In the genomic region with DNA sequence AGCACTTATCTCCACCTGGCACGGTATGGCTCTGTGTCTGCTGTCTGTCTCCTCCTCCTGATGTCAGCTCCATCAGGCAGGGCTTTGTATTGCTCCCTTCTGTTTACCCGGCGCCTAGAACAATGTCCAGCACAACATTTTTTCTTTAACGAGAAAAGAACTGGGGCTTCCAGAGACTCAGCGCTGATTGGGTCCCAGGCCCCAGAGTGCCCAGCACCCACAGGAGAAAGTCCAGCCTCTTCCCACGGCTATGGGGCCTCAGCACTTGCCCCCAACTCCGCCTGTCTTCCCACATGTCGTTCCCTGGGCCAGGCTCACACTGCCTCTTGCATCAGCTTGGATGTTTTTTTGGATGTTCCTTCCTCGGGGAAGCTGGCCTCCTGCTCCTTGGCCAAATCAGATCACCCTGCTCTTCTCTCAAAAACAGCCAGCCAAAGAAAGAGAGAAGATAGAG, we compare ENCODE assay signal across 1 cellular context.
TF ChIP-seq lines count a peak whose summit lies in the region.

No MANE protein-coding gene starts in this region.

TF ChIP-seq in HepG2, 621 proteins besides CTCF, POLR2A, EP300 and RAD21 (continued from another document and continues in another):
- TF ChIP-seq, protein P1, sequence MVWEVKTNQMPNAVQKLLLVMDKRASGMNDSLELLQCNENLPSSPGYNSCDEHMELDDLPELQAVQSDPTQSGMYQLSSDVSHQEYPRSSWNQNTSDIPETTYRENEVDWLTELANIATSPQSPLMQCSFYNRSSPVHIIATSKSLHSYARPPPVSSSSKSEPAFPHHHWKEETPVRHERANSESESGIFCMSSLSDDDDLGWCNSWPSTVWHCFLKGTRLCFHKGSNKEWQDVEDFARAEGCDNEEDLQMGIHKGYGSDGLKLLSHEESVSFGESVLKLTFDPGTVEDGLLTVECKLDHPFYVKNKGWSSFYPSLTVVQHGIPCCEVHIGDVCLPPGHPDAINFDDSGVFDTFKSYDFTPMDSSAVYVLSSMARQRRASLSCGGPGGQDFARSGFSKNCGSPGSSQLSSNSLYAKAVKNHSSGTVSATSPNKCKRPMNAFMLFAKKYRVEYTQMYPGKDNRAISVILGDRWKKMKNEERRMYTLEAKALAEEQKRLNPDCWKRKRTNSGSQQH (CRISPR knock-in tag; IDR thresholded peaks at IDR 0.05; ENCODE audit: low read depth): no peak
- TF ChIP-seq TBL1XR1 (IDR thresholded peaks at IDR 0.05; ENCODE audit: borderline replicate concordance, low read length, partially characterized antibody) (no peak), ZSCAN31 (CRISPR knock-in tag; IDR thresholded peaks at IDR 0.05; ENCODE audit: low read depth) (no peak), ZSCAN21 (CRISPR knock-in tag; IDR thresholded peaks at IDR 0.05; ENCODE audit: borderline replicate concordance) (no peak; the same call in 1 of the 2 replicates), TOE1 (CRISPR knock-in tag; IDR thresholded peaks at IDR 0.05) (no peak), ZMYM4 (CRISPR knock-in tag; IDR thresholded peaks at IDR 0.05) (peak; percentile 50; the same call in 1 of the 2 replicates), HOXA9 (CRISPR knock-in tag; IDR thresholded peaks at IDR 0.05; ENCODE audit: borderline replicate concordance) (no peak), MTF2 (CRISPR knock-in tag; IDR thresholded peaks at IDR 0.05; ENCODE audit: borderline replicate concordance) (no peak), THAP11 (CRISPR knock-in tag; IDR thresholded peaks at IDR 0.05) (peak; percentile 78), MXD4 (CRISPR knock-in tag; IDR thresholded peaks at IDR 0.05) (0 out of 2 replicates have a peak, but pooled peaks have one; percentile 33), XBP1 (CRISPR knock-in tag; IDR thresholded peaks at IDR 0.05) (no peak), RXRB (CRISPR knock-in tag; IDR thresholded peaks at IDR 0.05; ENCODE audit: borderline replicate concordance) (0 out of 2 replicates have a peak, but pooled peaks have one; percentile 38), KMT2B (CRISPR knock-in tag; IDR thresholded peaks at IDR 0.05) (no peak), GATAD1 (CRISPR knock-in tag; IDR thresholded peaks at IDR 0.05) (no peak), STAT5B (CRISPR knock-in tag; IDR thresholded peaks at IDR 0.05) (no peak), ZNF432 (CRISPR knock-in tag; IDR thresholded peaks at IDR 0.05; ENCODE audit: borderline replicate concordance) (no peak), ZNF615 (CRISPR knock-in tag; IDR thresholded peaks at IDR 0.05; ENCODE audit: borderline replicate concordance) (no peak), ZNF430 (CRISPR knock-in tag; IDR thresholded peaks at IDR 0.05) (no peak; the same call in 1 of the 2 replicates), ZNF235 (CRISPR knock-in tag; IDR thresholded peaks at IDR 0.05; ENCODE audit: borderline replicate concordance) (no peak), TAF1 (CRISPR knock-in tag; IDR thresholded peaks at IDR 0.05) (peak; percentile 29; the same call in 1 of the 2 replicates), ZBTB38 (CRISPR knock-in tag; IDR thresholded peaks at IDR 0.05) (no peak), ATF7 (IDR thresholded peaks at IDR 0.05) (no peak), ATF7 (CRISPR knock-in tag; IDR thresholded peaks at IDR 0.05) (no peak), NCOA2 (CRISPR knock-in tag; IDR thresholded peaks at IDR 0.05) (peak; percentile 16; the same call in 1 of the 2 replicates), MAFF (IDR thresholded peaks at IDR 0.05; ENCODE audit: low read depth, low read length) (no peak), MYNN (CRISPR knock-in tag; IDR thresholded peaks at IDR 0.05; ENCODE audit: low read depth) (no peak), DMAP1 (CRISPR knock-in tag; IDR thresholded peaks at IDR 0.05) (peak; percentile 76)
- TF ChIP-seq, protein P2, sequence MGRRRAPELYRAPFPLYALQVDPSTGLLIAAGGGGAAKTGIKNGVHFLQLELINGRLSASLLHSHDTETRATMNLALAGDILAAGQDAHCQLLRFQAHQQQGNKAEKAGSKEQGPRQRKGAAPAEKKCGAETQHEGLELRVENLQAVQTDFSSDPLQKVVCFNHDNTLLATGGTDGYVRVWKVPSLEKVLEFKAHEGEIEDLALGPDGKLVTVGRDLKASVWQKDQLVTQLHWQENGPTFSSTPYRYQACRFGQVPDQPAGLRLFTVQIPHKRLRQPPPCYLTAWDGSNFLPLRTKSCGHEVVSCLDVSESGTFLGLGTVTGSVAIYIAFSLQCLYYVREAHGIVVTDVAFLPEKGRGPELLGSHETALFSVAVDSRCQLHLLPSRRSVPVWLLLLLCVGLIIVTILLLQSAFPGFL (CRISPR knock-in tag; IDR thresholded peaks at IDR 0.05): no peak
- TF ChIP-seq, protein P3, sequence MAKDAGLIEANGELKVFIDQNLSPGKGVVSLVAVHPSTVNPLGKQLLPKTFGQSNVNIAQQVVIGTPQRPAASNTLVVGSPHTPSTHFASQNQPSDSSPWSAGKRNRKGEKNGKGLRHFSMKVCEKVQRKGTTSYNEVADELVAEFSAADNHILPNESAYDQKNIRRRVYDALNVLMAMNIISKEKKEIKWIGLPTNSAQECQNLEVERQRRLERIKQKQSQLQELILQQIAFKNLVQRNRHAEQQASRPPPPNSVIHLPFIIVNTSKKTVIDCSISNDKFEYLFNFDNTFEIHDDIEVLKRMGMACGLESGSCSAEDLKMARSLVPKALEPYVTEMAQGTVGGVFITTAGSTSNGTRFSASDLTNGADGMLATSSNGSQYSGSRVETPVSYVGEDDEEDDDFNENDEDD (CRISPR knock-in tag; IDR thresholded peaks at IDR 0.05; ENCODE audit: borderline replicate concordance): 0 out of 2 replicates have a peak, but pooled peaks have one; percentile 65
- TF ChIP-seq, protein P4, sequence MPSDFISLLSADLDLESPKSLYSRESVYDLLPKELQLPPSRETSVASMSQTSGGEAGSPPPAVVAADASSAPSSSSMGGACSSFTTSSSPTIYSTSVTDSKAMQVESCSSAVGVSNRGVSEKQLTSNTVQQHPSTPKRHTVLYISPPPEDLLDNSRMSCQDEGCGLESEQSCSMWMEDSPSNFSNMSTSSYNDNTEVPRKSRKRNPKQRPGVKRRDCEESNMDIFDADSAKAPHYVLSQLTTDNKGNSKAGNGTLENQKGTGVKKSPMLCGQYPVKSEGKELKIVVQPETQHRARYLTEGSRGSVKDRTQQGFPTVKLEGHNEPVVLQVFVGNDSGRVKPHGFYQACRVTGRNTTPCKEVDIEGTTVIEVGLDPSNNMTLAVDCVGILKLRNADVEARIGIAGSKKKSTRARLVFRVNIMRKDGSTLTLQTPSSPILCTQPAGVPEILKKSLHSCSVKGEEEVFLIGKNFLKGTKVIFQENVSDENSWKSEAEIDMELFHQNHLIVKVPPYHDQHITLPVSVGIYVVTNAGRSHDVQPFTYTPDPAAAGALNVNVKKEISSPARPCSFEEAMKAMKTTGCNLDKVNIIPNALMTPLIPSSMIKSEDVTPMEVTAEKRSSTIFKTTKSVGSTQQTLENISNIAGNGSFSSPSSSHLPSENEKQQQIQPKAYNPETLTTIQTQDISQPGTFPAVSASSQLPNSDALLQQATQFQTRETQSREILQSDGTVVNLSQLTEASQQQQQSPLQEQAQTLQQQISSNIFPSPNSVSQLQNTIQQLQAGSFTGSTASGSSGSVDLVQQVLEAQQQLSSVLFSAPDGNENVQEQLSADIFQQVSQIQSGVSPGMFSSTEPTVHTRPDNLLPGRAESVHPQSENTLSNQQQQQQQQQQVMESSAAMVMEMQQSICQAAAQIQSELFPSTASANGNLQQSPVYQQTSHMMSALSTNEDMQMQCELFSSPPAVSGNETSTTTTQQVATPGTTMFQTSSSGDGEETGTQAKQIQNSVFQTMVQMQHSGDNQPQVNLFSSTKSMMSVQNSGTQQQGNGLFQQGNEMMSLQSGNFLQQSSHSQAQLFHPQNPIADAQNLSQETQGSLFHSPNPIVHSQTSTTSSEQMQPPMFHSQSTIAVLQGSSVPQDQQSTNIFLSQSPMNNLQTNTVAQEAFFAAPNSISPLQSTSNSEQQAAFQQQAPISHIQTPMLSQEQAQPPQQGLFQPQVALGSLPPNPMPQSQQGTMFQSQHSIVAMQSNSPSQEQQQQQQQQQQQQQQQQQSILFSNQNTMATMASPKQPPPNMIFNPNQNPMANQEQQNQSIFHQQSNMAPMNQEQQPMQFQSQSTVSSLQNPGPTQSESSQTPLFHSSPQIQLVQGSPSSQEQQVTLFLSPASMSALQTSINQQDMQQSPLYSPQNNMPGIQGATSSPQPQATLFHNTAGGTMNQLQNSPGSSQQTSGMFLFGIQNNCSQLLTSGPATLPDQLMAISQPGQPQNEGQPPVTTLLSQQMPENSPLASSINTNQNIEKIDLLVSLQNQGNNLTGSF (CRISPR knock-in tag; IDR thresholded peaks at IDR 0.05): no peak
- TF ChIP-seq, protein P5, sequence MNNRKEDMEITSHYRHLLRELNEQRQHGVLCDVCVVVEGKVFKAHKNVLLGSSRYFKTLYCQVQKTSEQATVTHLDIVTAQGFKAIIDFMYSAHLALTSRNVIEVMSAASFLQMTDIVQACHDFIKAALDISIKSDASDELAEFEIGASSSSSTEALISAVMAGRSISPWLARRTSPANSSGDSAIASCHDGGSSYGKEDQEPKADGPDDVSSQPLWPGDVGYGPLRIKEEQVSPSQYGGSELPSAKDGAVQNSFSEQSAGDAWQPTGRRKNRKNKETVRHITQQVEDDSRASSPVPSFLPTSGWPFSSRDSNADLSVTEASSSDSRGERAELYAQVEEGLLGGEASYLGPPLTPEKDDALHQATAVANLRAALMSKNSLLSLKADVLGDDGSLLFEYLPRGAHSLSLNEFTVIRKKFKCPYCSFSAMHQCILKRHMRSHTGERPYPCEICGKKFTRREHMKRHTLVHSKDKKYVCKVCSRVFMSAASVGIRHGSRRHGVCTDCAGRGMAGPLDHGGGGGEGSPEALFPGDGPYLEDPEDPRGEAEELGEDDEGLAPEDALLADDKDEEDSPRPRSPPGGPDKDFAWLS (CRISPR knock-in tag; IDR thresholded peaks at IDR 0.05; ENCODE audit: borderline replicate concordance): no peak
- TF ChIP-seq, protein P6, sequence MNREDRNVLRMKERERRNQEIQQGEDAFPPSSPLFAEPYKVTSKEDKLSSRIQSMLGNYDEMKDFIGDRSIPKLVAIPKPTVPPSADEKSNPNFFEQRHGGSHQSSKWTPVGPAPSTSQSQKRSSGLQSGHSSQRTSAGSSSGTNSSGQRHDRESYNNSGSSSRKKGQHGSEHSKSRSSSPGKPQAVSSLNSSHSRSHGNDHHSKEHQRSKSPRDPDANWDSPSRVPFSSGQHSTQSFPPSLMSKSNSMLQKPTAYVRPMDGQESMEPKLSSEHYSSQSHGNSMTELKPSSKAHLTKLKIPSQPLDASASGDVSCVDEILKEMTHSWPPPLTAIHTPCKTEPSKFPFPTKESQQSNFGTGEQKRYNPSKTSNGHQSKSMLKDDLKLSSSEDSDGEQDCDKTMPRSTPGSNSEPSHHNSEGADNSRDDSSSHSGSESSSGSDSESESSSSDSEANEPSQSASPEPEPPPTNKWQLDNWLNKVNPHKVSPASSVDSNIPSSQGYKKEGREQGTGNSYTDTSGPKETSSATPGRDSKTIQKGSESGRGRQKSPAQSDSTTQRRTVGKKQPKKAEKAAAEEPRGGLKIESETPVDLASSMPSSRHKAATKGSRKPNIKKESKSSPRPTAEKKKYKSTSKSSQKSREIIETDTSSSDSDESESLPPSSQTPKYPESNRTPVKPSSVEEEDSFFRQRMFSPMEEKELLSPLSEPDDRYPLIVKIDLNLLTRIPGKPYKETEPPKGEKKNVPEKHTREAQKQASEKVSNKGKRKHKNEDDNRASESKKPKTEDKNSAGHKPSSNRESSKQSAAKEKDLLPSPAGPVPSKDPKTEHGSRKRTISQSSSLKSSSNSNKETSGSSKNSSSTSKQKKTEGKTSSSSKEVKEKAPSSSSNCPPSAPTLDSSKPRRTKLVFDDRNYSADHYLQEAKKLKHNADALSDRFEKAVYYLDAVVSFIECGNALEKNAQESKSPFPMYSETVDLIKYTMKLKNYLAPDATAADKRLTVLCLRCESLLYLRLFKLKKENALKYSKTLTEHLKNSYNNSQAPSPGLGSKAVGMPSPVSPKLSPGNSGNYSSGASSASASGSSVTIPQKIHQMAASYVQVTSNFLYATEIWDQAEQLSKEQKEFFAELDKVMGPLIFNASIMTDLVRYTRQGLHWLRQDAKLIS (CRISPR knock-in tag; IDR thresholded peaks at IDR 0.05): no peak
- TF ChIP-seq, protein P7, sequence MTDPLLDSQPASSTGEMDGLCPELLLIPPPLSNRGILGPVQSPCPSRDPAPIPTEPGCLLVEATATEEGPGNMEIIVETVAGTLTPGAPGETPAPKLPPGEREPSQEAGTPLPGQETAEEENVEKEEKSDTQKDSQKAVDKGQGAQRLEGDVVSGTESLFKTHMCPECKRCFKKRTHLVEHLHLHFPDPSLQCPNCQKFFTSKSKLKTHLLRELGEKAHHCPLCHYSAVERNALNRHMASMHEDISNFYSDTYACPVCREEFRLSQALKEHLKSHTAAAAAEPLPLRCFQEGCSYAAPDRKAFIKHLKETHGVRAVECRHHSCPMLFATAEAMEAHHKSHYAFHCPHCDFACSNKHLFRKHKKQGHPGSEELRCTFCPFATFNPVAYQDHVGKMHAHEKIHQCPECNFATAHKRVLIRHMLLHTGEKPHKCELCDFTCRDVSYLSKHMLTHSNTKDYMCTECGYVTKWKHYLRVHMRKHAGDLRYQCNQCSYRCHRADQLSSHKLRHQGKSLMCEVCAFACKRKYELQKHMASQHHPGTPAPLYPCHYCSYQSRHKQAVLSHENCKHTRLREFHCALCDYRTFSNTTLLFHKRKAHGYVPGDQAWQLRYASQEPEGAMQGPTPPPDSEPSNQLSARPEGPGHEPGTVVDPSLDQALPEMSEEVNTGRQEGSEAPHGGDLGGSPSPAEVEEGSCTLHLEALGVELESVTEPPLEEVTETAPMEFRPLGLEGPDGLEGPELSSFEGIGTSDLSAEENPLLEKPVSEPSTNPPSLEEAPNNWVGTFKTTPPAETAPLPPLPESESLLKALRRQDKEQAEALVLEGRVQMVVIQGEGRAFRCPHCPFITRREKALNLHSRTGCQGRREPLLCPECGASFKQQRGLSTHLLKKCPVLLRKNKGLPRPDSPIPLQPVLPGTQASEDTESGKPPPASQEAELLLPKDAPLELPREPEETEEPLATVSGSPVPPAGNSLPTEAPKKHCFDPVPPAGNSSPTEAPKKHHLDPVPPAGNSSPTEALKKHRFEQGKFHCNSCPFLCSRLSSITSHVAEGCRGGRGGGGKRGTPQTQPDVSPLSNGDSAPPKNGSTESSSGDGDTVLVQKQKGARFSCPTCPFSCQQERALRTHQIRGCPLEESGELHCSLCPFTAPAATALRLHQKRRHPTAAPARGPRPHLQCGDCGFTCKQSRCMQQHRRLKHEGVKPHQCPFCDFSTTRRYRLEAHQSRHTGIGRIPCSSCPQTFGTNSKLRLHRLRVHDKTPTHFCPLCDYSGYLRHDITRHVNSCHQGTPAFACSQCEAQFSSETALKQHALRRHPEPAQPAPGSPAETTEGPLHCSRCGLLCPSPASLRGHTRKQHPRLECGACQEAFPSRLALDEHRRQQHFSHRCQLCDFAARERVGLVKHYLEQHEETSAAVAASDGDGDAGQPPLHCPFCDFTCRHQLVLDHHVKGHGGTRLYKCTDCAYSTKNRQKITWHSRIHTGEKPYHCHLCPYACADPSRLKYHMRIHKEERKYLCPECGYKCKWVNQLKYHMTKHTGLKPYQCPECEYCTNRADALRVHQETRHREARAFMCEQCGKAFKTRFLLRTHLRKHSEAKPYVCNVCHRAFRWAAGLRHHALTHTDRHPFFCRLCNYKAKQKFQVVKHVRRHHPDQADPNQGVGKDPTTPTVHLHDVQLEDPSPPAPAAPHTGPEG (CRISPR knock-in tag; IDR thresholded peaks at IDR 0.05): no peak
- TF ChIP-seq, protein P8, sequence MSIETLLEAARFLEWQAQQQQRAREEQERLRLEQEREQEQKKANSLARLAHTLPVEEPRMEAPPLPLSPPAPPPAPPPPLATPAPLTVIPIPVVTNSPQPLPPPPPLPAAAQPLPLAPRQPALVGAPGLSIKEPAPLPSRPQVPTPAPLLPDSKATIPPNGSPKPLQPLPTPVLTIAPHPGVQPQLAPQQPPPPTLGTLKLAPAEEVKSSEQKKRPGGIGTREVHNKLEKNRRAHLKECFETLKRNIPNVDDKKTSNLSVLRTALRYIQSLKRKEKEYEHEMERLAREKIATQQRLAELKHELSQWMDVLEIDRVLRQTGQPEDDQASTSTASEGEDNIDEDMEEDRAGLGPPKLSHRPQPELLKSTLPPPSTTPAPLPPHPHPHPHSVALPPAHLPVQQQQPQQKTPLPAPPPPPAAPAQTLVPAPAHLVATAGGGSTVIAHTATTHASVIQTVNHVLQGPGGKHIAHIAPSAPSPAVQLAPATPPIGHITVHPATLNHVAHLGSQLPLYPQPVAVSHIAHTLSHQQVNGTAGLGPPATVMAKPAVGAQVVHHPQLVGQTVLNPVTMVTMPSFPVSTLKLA (IDR thresholded peaks at IDR 0.05): no peak
